ENCODE assay signal across 8 cellular contexts in genomic region chr13:44273991-44274810, GRCh38.
DNase-seq lines count a peak whose midpoint lies in the region; ATAC-seq and TF ChIP-seq lines count a peak whose summit lies in the region.

No MANE protein-coding gene starts in this region.

- intact Hi-C loops in PC-9 (cut with micrococcal nuclease; ENCODE audit: unreplicated experiment): loop anchor here (5.0 kb wide), 1 partner anchor 33 kb away; no protein-coding TSS in a partner anchor

- CTCF ChIA-PET in PC-9 (lab: Charles Lee): interaction anchor here (0.6 kb wide), 2 partner anchors 85 to 163 kb away, joined by 3 to 6 read pairs; no protein-coding TSS in a partner anchor

- BruUV-seq in PC-9 (replicated peaks; lab: Mats Ljungman, UMichigan): no TSS peak

- no peaks in the 10 kb centered on the region for H3K36me3 Mint-ChIP-seq in mesothelial cell of epicardium

- TF ChIP-seq CTCF in PC-9 (conservative IDR thresholded peaks at IDR 0.05): no peak
- TF ChIP-seq CTCF in cardiac fibroblast (IDR thresholded peaks at IDR 0.05; ENCODE audit: low read depth, low read length): no peak
- TF ChIP-seq CTCF in mesothelial cell of epicardium (IDR thresholded peaks at IDR 0.05; ENCODE audit: unreplicated experiment): no peak

- POLR2A ChIA-PET in PC-9 (lab: Charles Lee; ENCODE audit: unreplicated experiment): interaction anchor here (0.5 to 0.8 kb wide), 2 partner anchors 31 to 90 kb away, joined by 5 read pairs; no protein-coding TSS in a partner anchor

- H3K36me3 ChIP-seq in PC-9 (ENCODE audit: low read depth): no peaks in the 10 kb centered on the region

- H3K4me3 Mint-ChIP-seq in mesothelial cell of epicardium: no peak overlapping the region

- H3K4me1 ChIP-seq in PC-9 (replicated peaks; ENCODE audit: insufficient read depth): peaks cover 25% of the 10 kb centered on the region

- peak; percentile 86 for ATAC-seq in HG02763 (IDR thresholded peaks at IDR 0.05; ENCODE audit: unreplicated experiment)
- ATAC-seq in GM19324 (IDR thresholded peaks at IDR 0.05; ENCODE audit: low FRiP score, unreplicated experiment): no peak

- H4K20me1 ChIP-seq in PC-9 (ENCODE audit: insufficient read depth): no peaks in the 10 kb centered on the region

- H3K9me3 ChIP-seq in PC-9 (ENCODE audit: insufficient read depth, low read depth): no peaks in the 10 kb centered on the region

- peak; percentile 9 to 29 for DNase-seq in activated CD4-positive, alpha-beta T cell treated with anti-CD3 and anti-CD28 coated beads for 4 hours
- no peak for DNase-seq in activated CD4-positive, alpha-beta T cell treated with anti-CD3 and anti-CD28 coated beads, Interleukin-2, amount 50 U/mL, for 4 hours
- DNase-seq in PC-9 (peak in 1 of 2 experiments; percentile 48), cardiac fibroblast (ENCODE audit: low read depth in 2 of 2) (peak; percentile 49 to 80), mesothelial cell of epicardium (ENCODE audit: low spot score in 2 of 2, unreplicated experiment in 2 of 2) (no peak), UCSD-AML1 (lab: John Stamatoyannopoulos, UW; ENCODE audit: unreplicated experiment) (no peak)

- H3K27me3 Mint-ChIP-seq in mesothelial cell of epicardium (ENCODE audit: low read depth): peaks cover 5% of the 10 kb centered on the region

- H2AFZ ChIP-seq in PC-9: peak overlapping the region; percentile 69

- H3K79me2 ChIP-seq in PC-9 (ENCODE audit: low read depth): no peaks in the 10 kb centered on the region

- peaks cover 24% of the 10 kb centered on the region for H3K4me1 Mint-ChIP-seq in mesothelial cell of epicardium

- no peak overlapping the region for H3K27ac ChIP-seq in PC-9

- no peaks in the 10 kb centered on the region for H3K9me2 ChIP-seq in PC-9 (ENCODE audit: insufficient read depth)

- H3K4me2 ChIP-seq in PC-9: peak overlapping the region; percentile 74

- peak overlapping the region; percentile 37; the same call in 1 of the 2 replicates for H3K4me3 ChIP-seq in PC-9
- H3K4me3 ChIP-seq in cardiac fibroblast (replicated peaks in 1 of 2; ENCODE audit: low read depth in 2 of 2, low read length in 2 of 2): no peak overlapping the region

- peak overlapping the region; percentile 40 for H3K27ac Mint-ChIP-seq in mesothelial cell of epicardium

- H3K27me3 ChIP-seq in PC-9 (ENCODE audit: insufficient read depth, low read depth): no peaks in the 10 kb centered on the region

- H3F3A ChIP-seq in PC-9 (ENCODE audit: insufficient read depth, low read depth): no peaks in the 10 kb centered on the region

- H3K9me3 Mint-ChIP-seq in mesothelial cell of epicardium: no peaks in the 10 kb centered on the region

Comparison
In these comparisons a context has a peak if more than half of its experiments do, and no peak if none do; other contexts are left out.
1. DNase-seq: peak in activated CD4-positive, alpha-beta T cell treated with anti-CD3 and anti-CD28 coated beads for 4 hours (2 of 2) and cardiac fibroblast (2 of 2); none in activated CD4-positive, alpha-beta T cell treated with anti-CD3 and anti-CD28 coated beads, Interleukin-2, amount 50 U/mL, for 4 hours (0 of 2), mesothelial cell of epicardium (0 of 2) and UCSD-AML1 (single experiment).